Comparison of ENCODE assay signal across 30 cellular contexts in the genomic region with DNA sequence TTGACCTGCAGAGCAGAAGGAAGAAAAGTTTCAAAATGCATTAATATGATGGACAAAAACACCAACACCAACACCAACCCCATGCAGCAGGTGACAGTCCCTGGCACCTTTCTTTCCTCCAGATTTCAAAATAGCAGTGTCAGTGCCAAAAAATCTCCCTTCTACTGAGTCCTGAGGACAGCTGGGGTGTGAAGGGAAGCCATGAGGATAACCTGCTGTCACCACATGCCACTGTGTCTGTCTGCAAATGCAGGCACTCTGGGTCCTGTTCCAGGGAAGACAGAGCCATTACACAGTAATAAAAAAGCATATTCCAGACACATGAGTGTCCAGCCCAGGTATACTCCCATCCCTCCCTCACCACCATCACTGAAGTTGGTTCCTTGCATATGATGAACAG.
DNase-seq lines count a peak whose midpoint lies in the region; ATAC-seq lines count a peak whose summit lies in the region.
"Had no signal": no experiment of that assay in that cellular context is flagged by ENCODE, and none has a peak within 500 bp of the region (broad histone marks: within the 10 kb centered on the region; RNA-seq: fewer than 3 reads in every experiment).

No MANE protein-coding gene starts in this region.

- H3K23ac ChIP-seq in mesendoderm (ENCODE audit: low read length): no peak overlapping the region

- H3K79me2 ChIP-seq in mesendoderm (ENCODE audit: control insufficient read depth, insufficient read depth, low read length): no peaks in the 10 kb centered on the region

- no peak overlapping the region for H3K4ac ChIP-seq in mesendoderm (ENCODE audit: low read depth, low read length)

- H4K5ac ChIP-seq in mesendoderm (ENCODE audit: low read length): no peak overlapping the region

- no peak overlapping the region for H3K56ac ChIP-seq in mesendoderm (ENCODE audit: low read length)

- H4K8ac ChIP-seq in mesendoderm (ENCODE audit: low read depth, low read length): no peak overlapping the region

- no peak overlapping the region for H2BK5ac ChIP-seq in mesendoderm (ENCODE audit: low read length)

- no peak overlapping the region for H2BK120ac ChIP-seq in mesendoderm (ENCODE audit: low read depth, low read length)

- no peaks in the 10 kb centered on the region for H3K79me1 ChIP-seq in mesendoderm (ENCODE audit: low read length)

- no peak overlapping the region for H2BK15ac ChIP-seq in mesendoderm (replicated peaks; ENCODE audit: low read depth)

- H3K4me1 ChIP-seq in mesendoderm (ENCODE audit: control insufficient read depth, low read depth, low read length): no peaks in the 10 kb centered on the region
- H3K4me1 ChIP-seq: A549; BE2C; BLaER1; BLaER1 treated with 17β-estradiol and CSF1 and Interleukin-3, amounts not matched to agents 10 nM and 100 nM; Caco-2 had no signal

- H2AK5ac ChIP-seq in mesendoderm (ENCODE audit: low read length): no peak overlapping the region

- DNase-seq in G401 (ENCODE audit: low spot score) (peak; percentile 74), cerebellar cortex (ENCODE audit: low spot score) (peak; percentile 70), cerebellum (ENCODE audit: low spot score) (peak; percentile 30), NCI-H128 (lab: John Stamatoyannopoulos, UW; ENCODE audit: unreplicated experiment) (no peak), mesendoderm (no peak)
- DNase-seq: 8988T; ACHN; AML-193; BE2C; Caco-2; Calu3; CD4-positive, alpha-beta memory T cell; CD4-positive, alpha-beta T cell; CD4-positive, CD25-positive, alpha-beta regulatory T cell; CD8-positive, alpha-beta memory T cell; CD8-positive, alpha-beta T cell; COR-L47; DMS 273 treated with DMSO at 0.1 percent for 48 hours; DMS153; DMS53; DMS79; DMS79 treated with DMSO at 0.1 percent for 48 hours; DND-41; EL had no signal

- no peak overlapping the region for H3K4me3 ChIP-seq in mesendoderm (ENCODE audit: low read length)
- H3K4me3 ChIP-seq: A549; BLaER1; BLaER1 treated with 17β-estradiol and CSF1 and Interleukin-3, amounts not matched to agents 10 nM and 100 nM had no signal

- no peaks in the 10 kb centered on the region for H3K27me3 ChIP-seq in mesendoderm (ENCODE audit: insufficient read depth, low read length, poor library complexity)
- H3K27me3 ChIP-seq: BE2C had no signal

- H3K36me3 ChIP-seq in mesendoderm (ENCODE audit: control insufficient read depth, insufficient read depth, low read length): no peaks in the 10 kb centered on the region
- H3K36me3 ChIP-seq: BE2C; BLaER1; BLaER1 treated with 17β-estradiol and CSF1 and Interleukin-3, amounts not matched to agents 10 nM and 100 nM had no signal

- H3K18ac ChIP-seq in mesendoderm (ENCODE audit: low read length): no peak overlapping the region

- H3K9ac ChIP-seq in mesendoderm (ENCODE audit: low read length): no peak overlapping the region
- H3K9ac ChIP-seq: BLaER1; BLaER1 treated with 17β-estradiol and CSF1 and Interleukin-3, amounts not matched to agents 10 nM and 100 nM had no signal

- H3K27ac ChIP-seq in mesendoderm (ENCODE audit: low read depth, low read length): no peak overlapping the region
- H3K27ac ChIP-seq: 22Rv1; A549; BLaER1; BLaER1 treated with 17β-estradiol and CSF1 and Interleukin-3, amounts not matched to agents 10 nM and 100 nM; C4-2B had no signal

- H3K4me2 ChIP-seq in mesendoderm (ENCODE audit: low read length): no peak overlapping the region
- H3K4me2 ChIP-seq: A549; BLaER1; BLaER1 treated with 17β-estradiol and CSF1 and Interleukin-3, amounts not matched to agents 10 nM and 100 nM had no signal

- ATAC-seq in HG02840 (IDR thresholded peaks at IDR 0.05; ENCODE audit: low FRiP score, unreplicated experiment): no peak
- ATAC-seq: A549; CD8-positive, alpha-beta T cell had no signal

- in situ Hi-C loops in G401 (cut with HindIII; ENCODE audit: low sequenced_read_pairs): no loop called here

Comparison
In these comparisons a context has a peak if more than half of its experiments do, and no peak if none do; other contexts are left out.
1. DNase-seq: peak in G401 (single experiment), cerebellar cortex (single experiment) and cerebellum (single experiment); none in NCI-H128 (single experiment) and mesendoderm (single experiment).